2 cellular contexts compared by ENCODE assay signal in the genomic region with DNA sequence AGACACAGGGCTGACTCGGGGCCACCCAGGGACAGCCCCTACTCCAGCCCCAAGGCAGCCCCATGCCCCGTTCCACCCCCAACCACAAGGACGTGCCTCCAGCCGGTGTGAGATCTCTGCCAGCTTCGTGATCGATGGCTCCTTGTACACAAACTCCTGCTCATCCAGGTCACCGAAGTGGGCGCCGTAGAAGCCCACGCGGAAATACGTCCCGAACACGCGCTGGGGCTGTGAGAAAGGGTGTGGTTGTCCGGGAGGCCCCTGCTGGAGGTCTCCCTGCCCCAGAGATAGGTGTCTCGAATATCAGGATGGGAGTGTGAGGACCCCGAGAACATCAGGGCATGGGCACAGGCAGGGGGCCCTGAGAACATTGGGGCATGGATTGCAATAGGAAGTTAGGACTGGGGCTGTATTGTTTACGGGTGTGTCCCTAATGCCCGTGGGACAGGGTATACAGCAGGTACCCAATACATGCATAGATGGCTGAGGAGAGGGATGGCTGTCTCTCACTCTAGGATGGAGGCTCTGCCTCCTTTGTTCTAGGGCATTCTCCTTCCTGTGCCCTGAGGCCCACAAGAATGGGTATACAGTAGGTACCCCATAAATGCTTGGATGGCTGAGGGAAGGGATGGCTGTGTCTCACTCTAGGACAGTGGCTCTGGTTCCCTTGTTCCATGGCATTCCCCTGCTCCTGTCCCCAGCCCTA.
TF ChIP-seq lines count a peak whose summit lies in the region.

No MANE protein-coding gene starts in this region.

TF ChIP-seq in HepG2, 621 proteins besides CTCF, POLR2A, EP300 and RAD21:
- TF ChIP-seq MTA1 (CRISPR knock-in tag; IDR thresholded peaks at IDR 0.05; ENCODE audit: borderline replicate concordance) (no peak), ZKSCAN8 (CRISPR knock-in tag; IDR thresholded peaks at IDR 0.05; ENCODE audit: borderline replicate concordance) (peak; percentile 87)

TF ChIP-seq in GM23338, 12 proteins besides CTCF, POLR2A, EP300 and RAD21:
- no peak for TF ChIP-seq STAT1 (IDR thresholded peaks at IDR 0.05; ENCODE audit: unreplicated experiment)
- no peak for TF ChIP-seq CREB1 (CRISPR knock-in tag; IDR thresholded peaks at IDR 0.05; ENCODE audit: low read depth)
- no peak for TF ChIP-seq EZH2 (IDR thresholded peaks at IDR 0.05; ENCODE audit: low read depth, unreplicated experiment)
- no peak for TF ChIP-seq ZNF331 (CRISPR knock-in tag; IDR thresholded peaks at IDR 0.05; ENCODE audit: low read depth)
- no peak for TF ChIP-seq ZNF114 (CRISPR knock-in tag; IDR thresholded peaks at IDR 0.05)
- no peak for TF ChIP-seq POLR2AphosphoS5 (IDR thresholded peaks at IDR 0.05; ENCODE audit: low read depth)
- TF ChIP-seq, protein P1, sequence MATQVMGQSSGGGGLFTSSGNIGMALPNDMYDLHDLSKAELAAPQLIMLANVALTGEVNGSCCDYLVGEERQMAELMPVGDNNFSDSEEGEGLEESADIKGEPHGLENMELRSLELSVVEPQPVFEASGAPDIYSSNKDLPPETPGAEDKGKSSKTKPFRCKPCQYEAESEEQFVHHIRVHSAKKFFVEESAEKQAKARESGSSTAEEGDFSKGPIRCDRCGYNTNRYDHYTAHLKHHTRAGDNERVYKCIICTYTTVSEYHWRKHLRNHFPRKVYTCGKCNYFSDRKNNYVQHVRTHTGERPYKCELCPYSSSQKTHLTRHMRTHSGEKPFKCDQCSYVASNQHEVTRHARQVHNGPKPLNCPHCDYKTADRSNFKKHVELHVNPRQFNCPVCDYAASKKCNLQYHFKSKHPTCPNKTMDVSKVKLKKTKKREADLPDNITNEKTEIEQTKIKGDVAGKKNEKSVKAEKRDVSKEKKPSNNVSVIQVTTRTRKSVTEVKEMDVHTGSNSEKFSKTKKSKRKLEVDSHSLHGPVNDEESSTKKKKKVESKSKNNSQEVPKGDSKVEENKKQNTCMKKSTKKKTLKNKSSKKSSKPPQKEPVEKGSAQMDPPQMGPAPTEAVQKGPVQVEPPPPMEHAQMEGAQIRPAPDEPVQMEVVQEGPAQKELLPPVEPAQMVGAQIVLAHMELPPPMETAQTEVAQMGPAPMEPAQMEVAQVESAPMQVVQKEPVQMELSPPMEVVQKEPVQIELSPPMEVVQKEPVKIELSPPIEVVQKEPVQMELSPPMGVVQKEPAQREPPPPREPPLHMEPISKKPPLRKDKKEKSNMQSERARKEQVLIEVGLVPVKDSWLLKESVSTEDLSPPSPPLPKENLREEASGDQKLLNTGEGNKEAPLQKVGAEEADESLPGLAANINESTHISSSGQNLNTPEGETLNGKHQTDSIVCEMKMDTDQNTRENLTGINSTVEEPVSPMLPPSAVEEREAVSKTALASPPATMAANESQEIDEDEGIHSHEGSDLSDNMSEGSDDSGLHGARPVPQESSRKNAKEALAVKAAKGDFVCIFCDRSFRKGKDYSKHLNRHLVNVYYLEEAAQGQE (IDR thresholded peaks at IDR 0.05; ENCODE audit: unreplicated experiment), result no peak
- TF ChIP-seq JUNB (IDR thresholded peaks at IDR 0.05; ENCODE audit: unreplicated experiment), result no peak
- TF ChIP-seq, protein P2, sequence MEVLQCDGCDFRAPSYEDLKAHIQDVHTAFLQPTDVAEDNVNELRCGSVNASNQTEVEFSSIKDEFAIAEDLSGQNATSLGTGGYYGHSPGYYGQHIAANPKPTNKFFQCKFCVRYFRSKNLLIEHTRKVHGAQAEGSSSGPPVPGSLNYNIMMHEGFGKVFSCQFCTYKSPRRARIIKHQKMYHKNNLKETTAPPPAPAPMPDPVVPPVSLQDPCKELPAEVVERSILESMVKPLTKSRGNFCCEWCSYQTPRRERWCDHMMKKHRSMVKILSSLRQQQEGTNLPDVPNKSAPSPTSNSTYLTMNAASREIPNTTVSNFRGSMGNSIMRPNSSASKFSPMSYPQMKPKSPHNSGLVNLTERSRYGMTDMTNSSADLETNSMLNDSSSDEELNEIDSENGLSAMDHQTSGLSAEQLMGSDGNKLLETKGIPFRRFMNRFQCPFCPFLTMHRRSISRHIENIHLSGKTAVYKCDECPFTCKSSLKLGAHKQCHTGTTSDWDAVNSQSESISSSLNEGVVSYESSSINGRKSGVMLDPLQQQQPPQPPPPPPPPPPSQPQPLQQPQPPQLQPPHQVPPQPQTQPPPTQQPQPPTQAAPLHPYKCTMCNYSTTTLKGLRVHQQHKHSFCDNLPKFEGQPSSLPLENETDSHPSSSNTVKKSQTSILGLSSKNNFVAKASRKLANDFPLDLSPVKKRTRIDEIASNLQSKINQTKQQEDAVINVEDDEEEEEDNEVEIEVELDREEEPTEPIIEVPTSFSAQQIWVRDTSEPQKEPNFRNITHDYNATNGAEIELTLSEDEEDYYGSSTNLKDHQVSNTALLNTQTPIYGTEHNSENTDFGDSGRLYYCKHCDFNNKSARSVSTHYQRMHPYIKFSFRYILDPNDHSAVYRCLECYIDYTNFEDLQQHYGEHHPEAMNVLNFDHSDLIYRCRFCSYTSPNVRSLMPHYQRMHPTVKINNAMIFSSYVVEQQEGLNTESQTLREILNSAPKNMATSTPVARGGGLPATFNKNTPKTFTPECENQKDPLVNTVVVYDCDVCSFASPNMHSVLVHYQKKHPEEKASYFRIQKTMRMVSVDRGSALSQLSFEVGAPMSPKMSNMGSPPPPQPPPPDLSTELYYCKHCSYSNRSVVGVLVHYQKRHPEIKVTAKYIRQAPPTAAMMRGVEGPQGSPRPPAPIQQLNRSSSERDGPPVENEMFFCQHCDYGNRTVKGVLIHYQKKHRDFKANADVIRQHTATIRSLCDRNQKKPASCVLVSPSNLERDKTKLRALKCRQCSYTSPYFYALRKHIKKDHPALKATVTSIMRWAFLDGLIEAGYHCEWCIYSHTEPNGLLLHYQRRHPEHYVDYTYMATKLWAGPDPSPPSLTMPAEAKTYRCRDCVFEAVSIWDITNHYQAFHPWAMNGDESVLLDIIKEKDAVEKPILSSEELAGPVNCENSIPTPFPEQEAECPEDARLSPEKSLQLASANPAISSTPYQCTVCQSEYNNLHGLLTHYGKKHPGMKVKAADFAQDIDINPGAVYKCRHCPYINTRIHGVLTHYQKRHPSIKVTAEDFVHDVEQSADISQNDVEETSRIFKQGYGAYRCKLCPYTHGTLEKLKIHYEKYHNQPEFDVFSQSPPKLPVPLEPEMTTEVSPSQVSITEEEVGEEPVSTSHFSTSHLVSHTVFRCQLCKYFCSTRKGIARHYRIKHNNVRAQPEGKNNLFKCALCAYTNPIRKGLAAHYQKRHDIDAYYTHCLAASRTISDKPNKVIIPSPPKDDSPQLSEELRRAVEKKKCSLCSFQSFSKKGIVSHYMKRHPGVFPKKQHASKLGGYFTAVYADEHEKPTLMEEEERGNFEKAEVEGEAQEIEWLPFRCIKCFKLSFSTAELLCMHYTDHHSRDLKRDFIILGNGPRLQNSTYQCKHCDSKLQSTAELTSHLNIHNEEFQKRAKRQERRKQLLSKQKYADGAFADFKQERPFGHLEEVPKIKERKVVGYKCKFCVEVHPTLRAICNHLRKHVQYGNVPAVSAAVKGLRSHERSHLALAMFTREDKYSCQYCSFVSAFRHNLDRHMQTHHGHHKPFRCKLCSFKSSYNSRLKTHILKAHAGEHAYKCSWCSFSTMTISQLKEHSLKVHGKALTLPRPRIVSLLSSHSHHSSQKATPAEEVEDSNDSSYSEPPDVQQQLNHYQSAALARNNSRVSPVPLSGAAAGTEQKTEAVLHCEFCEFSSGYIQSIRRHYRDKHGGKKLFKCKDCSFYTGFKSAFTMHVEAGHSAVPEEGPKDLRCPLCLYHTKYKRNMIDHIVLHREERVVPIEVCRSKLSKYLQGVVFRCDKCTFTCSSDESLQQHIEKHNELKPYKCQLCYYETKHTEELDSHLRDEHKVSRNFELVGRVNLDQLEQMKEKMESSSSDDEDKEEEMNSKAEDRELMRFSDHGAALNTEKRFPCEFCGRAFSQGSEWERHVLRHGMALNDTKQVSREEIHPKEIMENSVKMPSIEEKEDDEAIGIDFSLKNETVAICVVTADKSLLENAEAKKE (CRISPR knock-in tag; IDR thresholded peaks at IDR 0.05), result no peak
- TF ChIP-seq, protein P3, sequence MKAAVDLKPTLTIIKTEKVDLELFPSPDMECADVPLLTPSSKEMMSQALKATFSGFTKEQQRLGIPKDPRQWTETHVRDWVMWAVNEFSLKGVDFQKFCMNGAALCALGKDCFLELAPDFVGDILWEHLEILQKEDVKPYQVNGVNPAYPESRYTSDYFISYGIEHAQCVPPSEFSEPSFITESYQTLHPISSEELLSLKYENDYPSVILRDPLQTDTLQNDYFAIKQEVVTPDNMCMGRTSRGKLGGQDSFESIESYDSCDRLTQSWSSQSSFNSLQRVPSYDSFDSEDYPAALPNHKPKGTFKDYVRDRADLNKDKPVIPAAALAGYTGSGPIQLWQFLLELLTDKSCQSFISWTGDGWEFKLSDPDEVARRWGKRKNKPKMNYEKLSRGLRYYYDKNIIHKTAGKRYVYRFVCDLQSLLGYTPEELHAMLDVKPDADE (IDR thresholded peaks at IDR 0.05), result no peak
- no peak for TF ChIP-seq EZH2phosphoT487 (IDR thresholded peaks at IDR 0.05; ENCODE audit: unreplicated experiment)
- no peak for TF ChIP-seq NANOG (IDR thresholded peaks at IDR 0.05; ENCODE audit: borderline replicate concordance)
